9 cellular contexts compared by ENCODE assay signal in genomic region chr7:115329006-115329405, GRCh38.
"Had no signal": no experiment of that assay in that cellular context is flagged by ENCODE, and none has a peak within 500 bp of the region (broad histone marks: within the 10 kb centered on the region; RNA-seq: fewer than 3 reads in every experiment).

No MANE protein-coding gene starts in this region.

- H3K27ac Mint-ChIP-seq: HFFc6 had no signal

- ATAC-seq: HCT116, K562 had no signal

- FAIRE-seq: HTR-8/SVneo, K562 had no signal

- H3K4me3 ChIP-seq: GM23248, HAP-1, K562 had no signal

- H3K4me1 ChIP-seq: HAP-1 had no signal

- H3K36me3 ChIP-seq: HAP-1 had no signal

- H3K27ac ChIP-seq: GM23248 had no signal

- H3K4me3 Mint-ChIP-seq: HFFc6 had no signal

- DNase-seq: GM23248, GOT3, H7, HFFc6, IMR-90 had no signal

- H3K9me3 Mint-ChIP-seq: HFFc6 had no signal

- H3K9ac ChIP-seq: GM23248 had no signal
